ENCODE assay signal across 1 cellular context in genomic region chr11:12110201-12110713, GRCh38.
TF ChIP-seq lines count a peak whose summit lies in the region.

MICAL2 (plus strand) TSS chr11:12110590; CDS start chr11:12162156, 51,566 bp downstream.

TF ChIP-seq in A549, 52 proteins besides CTCF, POLR2A, EP300 and RAD21 (continued from another document):
- no peak for TF ChIP-seq HMGXB4 (CRISPR knock-in tag; IDR thresholded peaks at IDR 0.05; ENCODE audit: borderline replicate concordance)
- TF ChIP-seq POLR2AphosphoS2 (conservative IDR thresholded peaks at IDR 0.05; ENCODE audit: low read length), result no peak
- no peak for TF ChIP-seq RCOR1 (IDR thresholded peaks at IDR 0.05; ENCODE audit: low read depth, low read length)
- TF ChIP-seq MAFK (IDR thresholded peaks at IDR 0.05; ENCODE audit: partially characterized antibody), result no peak
- TF ChIP-seq RNF2 (IDR thresholded peaks at IDR 0.05; ENCODE audit: borderline replicate concordance, low read depth), result no peak
- TF ChIP-seq FOSB (CRISPR knock-in tag; IDR thresholded peaks at IDR 0.05), result no peak
- TF ChIP-seq RARB (CRISPR knock-in tag; IDR thresholded peaks at IDR 0.05), result no peak
- no peak for TF ChIP-seq KDM1A (IDR thresholded peaks at IDR 0.05; ENCODE audit: low read depth)
- no peak for TF ChIP-seq ZSCAN20 (CRISPR knock-in tag; IDR thresholded peaks at IDR 0.05)
- TF ChIP-seq CBX8 (IDR thresholded peaks at IDR 0.05), result no peak
